In the genomic region with DNA sequence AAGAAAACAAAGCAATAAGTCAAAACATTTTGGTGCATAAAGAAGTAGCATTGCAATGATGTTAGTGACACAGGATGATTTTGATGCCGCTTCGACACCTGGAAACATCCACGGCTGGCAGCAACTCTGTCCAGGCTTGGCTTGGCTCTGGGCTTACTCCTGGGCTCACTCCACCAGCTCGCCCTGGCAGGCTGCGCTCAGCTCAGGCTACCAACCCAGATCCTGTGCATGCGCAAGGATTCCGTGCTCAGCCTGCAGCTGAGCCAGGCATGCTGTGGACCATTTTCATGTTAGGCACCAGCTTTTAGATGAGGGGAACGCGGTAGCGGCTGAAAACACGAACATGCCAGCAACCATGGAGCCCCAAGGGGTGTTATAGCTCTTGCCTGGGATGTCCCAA, we compare ENCODE assay signal across 26 cellular contexts.
"Had no signal": no experiment of that assay in that cellular context is flagged by ENCODE, and none has a peak within 500 bp of the region (broad histone marks: within the 10 kb centered on the region; RNA-seq: fewer than 3 reads in every experiment).

No MANE protein-coding gene starts in this region.

- FAIRE-seq: TTC549 had no signal

- H3K27ac ChIP-seq: adrenal gland, breast epithelium, SK-N-MC had no signal

- ATAC-seq: activated CD4-positive, alpha-beta T cell treated with anti-CD3 and anti-CD28 coated beads for 36 hours; Panc1; Right ventricle myocardium inferior; T-cell had no signal

- H3K4me3 ChIP-seq: adrenal gland, breast epithelium, SK-N-MC had no signal

- DNase-seq: activated CD4-positive, alpha-beta memory T cell treated with anti-CD3 and anti-CD28 coated beads, Interleukin-2, amount 10 ng/mL, durations not matched to agents 7 days and 5 days; activated CD4-positive, alpha-beta T cell treated with anti-CD3 and anti-CD28 coated beads for 36 hours; activated CD4-positive, alpha-beta T cell treated with anti-CD3 and anti-CD28 coated beads, Interleukin-2, amount 50 U/mL, for 1 hour; activated CD4-positive, CD25-positive, alpha-beta regulatory T cell; activated naive CD4-positive, alpha-beta T cell treated with anti-CD3 and anti-CD28 coated beads, Interleukin-2, amount 50 U/mL, for 16 hours; activated naive CD8-positive, alpha-beta T cell treated with anti-CD3 and anti-CD28 coated beads, Interleukin-2, amount 10 ng/mL, durations not matched to agents 7 days and 5 days; adrenal gland; aorta; MM.1S; NCI-H1105; NCI-H1436; NCI-H1694 treated with DMSO at 0.1 percent for 48 hours; NCI-H2081; NCI-H510A treated with DMSO at 0.1 percent for 48 hours; NCI-H69; NK-92 treated with Interleukin-12 subunit alpha and Interleukin-12 subunit beta, amount 100 ng/mL, for 24 hours; OCI-M1; RPMI8226; T-cell; T-helper 2 cell; T1000 had no signal

- H3K9me3 ChIP-seq: adrenal gland had no signal

- H3K36me3 ChIP-seq: adrenal gland, breast epithelium had no signal

- H3K4me1 ChIP-seq: breast epithelium had no signal

- H3K27me3 ChIP-seq: adrenal gland, breast epithelium had no signal
